In genomic region chr16:70573451-70574121, GRCh38 we compare ENCODE assay signal across 9 cellular contexts. TPM values are rescaled to one million over a fixed set of nuclear protein-coding genes. Genes with fewer than 3 reads are reported as not detected.
DNase-seq lines count a peak whose midpoint lies in the region; ATAC-seq and TF ChIP-seq lines count a peak whose summit lies in the region.
"Had no signal": no experiment of that assay in that cellular context is flagged by ENCODE, and none has a peak within 500 bp of the region (broad histone marks: within the 10 kb centered on the region; RNA-seq: fewer than 3 reads in every experiment).

No MANE protein-coding gene starts in this region.

- peaks cover 53% of the 10 kb centered on the region for H3K36me3 Mint-ChIP-seq in activated naive CD4-positive, alpha-beta T cell treated with anti-CD3 and anti-CD28 coated beads for 36 hours (ENCODE audit: low read depth)
- H3K36me3 Mint-ChIP-seq in activated naive CD4-positive, alpha-beta T cell treated with anti-CD3 and anti-CD28 coated beads, Interleukin-2, amount 50 U/mL, for 72 hours = peaks cover 22 to 30% of the 10 kb centered on the region in 2 donors
- peaks cover 31% of the 10 kb centered on the region for H3K36me3 Mint-ChIP-seq in mesothelial cell of epicardium
- H3K36me3 Mint-ChIP-seq in activated T-helper 2 cell treated with anti-CD3 and anti-CD28 coated beads, Interferon-gamma antibody, Interleukin-2, Interleukin-4, amounts not matched to agents 10 μg/mL and 5 μg/mL and 100 μg/mL, durations not matched to agents 14 hours and 24 hours and 36 hours (ENCODE audit: low read depth) = peaks cover 66% of the 10 kb centered on the region

- no peaks in the 10 kb centered on the region for H3K27me3 Mint-ChIP-seq in activated naive CD4-positive, alpha-beta T cell treated with anti-CD3 and anti-CD28 coated beads for 36 hours (ENCODE audit: low read depth)
- H3K27me3 Mint-ChIP-seq in mesothelial cell of epicardium (ENCODE audit: low read depth) = no peaks in the 10 kb centered on the region
- no peaks in the 10 kb centered on the region for H3K27me3 Mint-ChIP-seq in activated T-helper 2 cell treated with anti-CD3 and anti-CD28 coated beads, Interferon-gamma antibody, Interleukin-2, Interleukin-4, amounts not matched to agents 10 μg/mL and 5 μg/mL and 100 μg/mL, durations not matched to agents 14 hours and 24 hours and 36 hours (ENCODE audit: low read depth)

- H3K4me3 Mint-ChIP-seq in activated naive CD4-positive, alpha-beta T cell treated with anti-CD3 and anti-CD28 coated beads for 36 hours = no peak overlapping the region
- no peak overlapping the region for H3K4me3 Mint-ChIP-seq in mesothelial cell of epicardium
- no peak overlapping the region for H3K4me3 Mint-ChIP-seq in activated T-helper 2 cell treated with anti-CD3 and anti-CD28 coated beads, Interferon-gamma antibody, Interleukin-2, Interleukin-4, amounts not matched to agents 10 μg/mL and 5 μg/mL and 100 μg/mL, durations not matched to agents 14 hours and 24 hours and 36 hours (ENCODE audit: low read depth)

- CTCF ChIA-PET in activated naive CD4-positive, alpha-beta T cell treated with anti-CD3 and anti-CD28 coated beads for 36 hours (lab: Charles Lee) = interaction anchor here (0.5 kb wide), 1 partner anchor 909 kb away, joined by 3 read pairs; no protein-coding TSS in a partner anchor

- DNase-seq in activated naive CD4-positive, alpha-beta T cell treated with anti-CD3 and anti-CD28 coated beads for 36 hours = no peak
- DNase-seq in activated naive CD4-positive, alpha-beta T cell treated with anti-CD3 and anti-CD28 coated beads, Interleukin-2, amount 50 U/mL, for 72 hours (ENCODE audit: low spot score in 2 of 2) = no peak
- DNase-seq in epithelial cell of esophagus (ENCODE audit: low read depth) (peak; percentile 61), mesothelial cell of epicardium (ENCODE audit: low spot score in 2 of 2, unreplicated experiment in 2 of 2) (no peak), upper lobe of right lung (no peak), NAMALWA (ENCODE audit: low spot score) (no peak), NCI-H2029 (lab: John Stamatoyannopoulos, UW) (no peak)
- no peak for DNase-seq in activated T-helper 2 cell treated with anti-CD3 and anti-CD28 coated beads, Interferon-gamma antibody, Interleukin-2, Interleukin-4, amounts not matched to agents 10 μg/mL and 5 μg/mL and 100 μg/mL, durations not matched to agents 14 hours and 24 hours and 36 hours (ENCODE audit: low spot score)
- DNase-seq: SHP77 had no signal

- H3K4me1 ChIP-seq in upper lobe of right lung = peaks cover 58% of the 10 kb centered on the region

- H3K27ac ChIP-seq in upper lobe of right lung = peak overlapping the region; percentile 48

- ATAC-seq in activated naive CD4-positive, alpha-beta T cell treated with anti-CD3 and anti-CD28 coated beads, Interleukin-2, amount 50 U/mL, for 72 hours = no peak
- ATAC-seq in upper lobe of right lung = peak; percentile 55

- H3K27me3 ChIP-seq in upper lobe of right lung = no peaks in the 10 kb centered on the region

- H3K27ac Mint-ChIP-seq in activated naive CD4-positive, alpha-beta T cell treated with anti-CD3 and anti-CD28 coated beads for 36 hours = peak overlapping the region; percentile 21
- H3K27ac Mint-ChIP-seq in activated naive CD4-positive, alpha-beta T cell treated with anti-CD3 and anti-CD28 coated beads, Interleukin-2, amount 50 U/mL, for 72 hours = peak overlapping the region in 1 of 2 donors; percentile 76
- peak overlapping the region; percentile 85 for H3K27ac Mint-ChIP-seq in mesothelial cell of epicardium
- no peak overlapping the region for H3K27ac Mint-ChIP-seq in activated T-helper 2 cell treated with anti-CD3 and anti-CD28 coated beads, Interferon-gamma antibody, Interleukin-2, Interleukin-4, amounts not matched to agents 10 μg/mL and 5 μg/mL and 100 μg/mL, durations not matched to agents 14 hours and 24 hours and 36 hours

- H3K4me3 ChIP-seq in epithelial cell of esophagus (ENCODE audit: low read length) = no peak overlapping the region
- H3K4me3 ChIP-seq in upper lobe of right lung = no peak overlapping the region

- no peaks in the 10 kb centered on the region for H3K9me3 ChIP-seq in upper lobe of right lung

- TF ChIP-seq CTCF in epithelial cell of esophagus (IDR thresholded peaks at IDR 0.05; ENCODE audit: insufficient read depth, low read depth, low read length, missing control alignments) = no peak
- TF ChIP-seq CTCF in mesothelial cell of epicardium (IDR thresholded peaks at IDR 0.05; ENCODE audit: unreplicated experiment) = no peak
- no peak for TF ChIP-seq CTCF in upper lobe of right lung (IDR thresholded peaks at IDR 0.05)

- H3K36me3 ChIP-seq in upper lobe of right lung = peaks cover 45% of the 10 kb centered on the region

- no peaks in the 10 kb centered on the region for H3K9me3 Mint-ChIP-seq in activated naive CD4-positive, alpha-beta T cell treated with anti-CD3 and anti-CD28 coated beads for 36 hours
- H3K9me3 Mint-ChIP-seq in activated naive CD4-positive, alpha-beta T cell treated with anti-CD3 and anti-CD28 coated beads, Interleukin-2, amount 50 U/mL, for 72 hours = no peaks in the 10 kb centered on the region
- no peaks in the 10 kb centered on the region for H3K9me3 Mint-ChIP-seq in mesothelial cell of epicardium
- H3K9me3 Mint-ChIP-seq in activated T-helper 2 cell treated with anti-CD3 and anti-CD28 coated beads, Interferon-gamma antibody, Interleukin-2, Interleukin-4, amounts not matched to agents 10 μg/mL and 5 μg/mL and 100 μg/mL, durations not matched to agents 14 hours and 24 hours and 36 hours = no peaks in the 10 kb centered on the region

- intact Hi-C loops in activated naive CD4-positive, alpha-beta T cell treated with anti-CD3 and anti-CD28 coated beads for 36 hours (cut with micrococcal nuclease) = no loop called here
- intact Hi-C loops in upper lobe of right lung (cut with DNase I) = no loop called here
- intact Hi-C loops in activated T-helper 2 cell treated with anti-CD3 and anti-CD28 coated beads, Interferon-gamma antibody, Interleukin-2, Interleukin-4, amounts not matched to agents 10 μg/mL and 5 μg/mL and 100 μg/mL, durations not matched to agents 14 hours and 24 hours and 36 hours (cut with micrococcal nuclease) = no loop called here

- H3K4me1 Mint-ChIP-seq in activated naive CD4-positive, alpha-beta T cell treated with anti-CD3 and anti-CD28 coated beads for 36 hours (ENCODE audit: low read depth) = peaks cover 29% of the 10 kb centered on the region
- peaks cover 15% of the 10 kb centered on the region for H3K4me1 Mint-ChIP-seq in mesothelial cell of epicardium
- H3K4me1 Mint-ChIP-seq in activated T-helper 2 cell treated with anti-CD3 and anti-CD28 coated beads, Interferon-gamma antibody, Interleukin-2, Interleukin-4, amounts not matched to agents 10 μg/mL and 5 μg/mL and 100 μg/mL, durations not matched to agents 14 hours and 24 hours and 36 hours (ENCODE audit: low read depth) = peaks cover 11% of the 10 kb centered on the region

RNA-seq across cellular contexts. Expression of gene SF3B3, which starts 50.0 kb away (rescaled TPM):
- total RNA-seq in activated naive CD4-positive, alpha-beta T cell treated with anti-CD3 and anti-CD28 coated beads for 36 hours = 100 to 1,000 TPM; 397 to 416 TPM
- total RNA-seq in activated naive CD4-positive, alpha-beta T cell treated with anti-CD3 and anti-CD28 coated beads, Interleukin-2, amount 50 U/mL, for 72 hours = 100 to 1,000 TPM; 308 to 543 TPM
- total RNA-seq in mesothelial cell of epicardium (345 to 384 TPM (median 351 TPM) in 3 replicates), upper lobe of right lung (174 TPM)
- 520 and 538 TPM in 2 replicates for total RNA-seq in activated T-helper 2 cell treated with anti-CD3 and anti-CD28 coated beads, Interferon-gamma antibody, Interleukin-2, Interleukin-4, amounts not matched to agents 10 μg/mL and 5 μg/mL and 100 μg/mL, durations not matched to agents 14 hours and 24 hours and 36 hours

RNA-seq across cellular contexts. Expression of gene COG4, which starts 50.2 kb away (rescaled TPM):
- total RNA-seq in activated naive CD4-positive, alpha-beta T cell treated with anti-CD3 and anti-CD28 coated beads for 36 hours = 10 to 100 TPM; 42.0 to 48.7 TPM
- total RNA-seq in activated naive CD4-positive, alpha-beta T cell treated with anti-CD3 and anti-CD28 coated beads, Interleukin-2, amount 50 U/mL, for 72 hours = 10 to 100 TPM; 37.5 to 41.2 TPM
- total RNA-seq in mesothelial cell of epicardium (61.9 to 66.7 TPM (median 62.6 TPM) in 3 replicates), upper lobe of right lung (63.0 TPM)
- total RNA-seq in activated T-helper 2 cell treated with anti-CD3 and anti-CD28 coated beads, Interferon-gamma antibody, Interleukin-2, Interleukin-4, amounts not matched to agents 10 μg/mL and 5 μg/mL and 100 μg/mL, durations not matched to agents 14 hours and 24 hours and 36 hours = 37.9 and 44.5 TPM in 2 replicates
